29 cellular contexts compared by ENCODE assay signal in the genomic region with DNA sequence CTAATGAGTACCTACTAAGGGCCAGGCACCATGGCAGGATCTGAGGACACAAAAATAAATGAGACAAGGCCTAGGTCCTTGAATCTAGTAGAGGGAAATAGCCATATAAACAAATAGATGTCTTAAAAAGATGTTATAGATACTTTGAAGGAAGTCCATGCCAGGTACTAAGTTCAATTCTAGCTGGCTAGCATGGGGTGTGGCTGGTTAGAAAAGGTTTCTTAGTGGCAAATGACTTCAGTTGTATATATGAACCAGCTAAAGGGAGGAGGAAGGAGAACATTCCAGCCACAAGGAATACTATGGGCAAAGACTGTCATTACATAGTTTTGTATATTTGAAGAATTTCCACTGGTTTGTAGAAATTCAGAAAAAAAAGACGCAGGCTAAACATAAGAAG.
"Had no signal": no experiment of that assay in that cellular context is flagged by ENCODE, and none has a peak within 500 bp of the region (broad histone marks: within the 10 kb centered on the region; RNA-seq: fewer than 3 reads in every experiment).

No MANE protein-coding gene starts in this region.

- H3K27ac Mint-ChIP-seq: stimulated activated effector memory CD8-positive, alpha-beta T cell treated with anti-CD3 and anti-CD28 coated beads, Interleukin-12 subunit alpha, Interleukin-12 subunit beta, amount 100 ng/mL, for 72 hours; stimulated activated memory B cell treated with anti-CD40 and anti-IgM and Interleukin-4, amounts not matched to agents 10 μg/mL and 1 μg/mL and 100 μg/mL, for 72 hours; stimulated activated naive B cell treated with anti-CD40 and anti-IgM and Interleukin-4, amounts not matched to agents 10 μg/mL and 1 μg/mL and 100 μg/mL, for 72 hours; stimulated activated naive CD8-positive, alpha-beta T cell treated with anti-CD3 and anti-CD28 coated beads, Interleukin-15, Interleukin-2, amounts not matched to agents 100 ng/mL and 50 ng/mL, for 24 hours; type B pancreatic cell had no signal

- H3K4me3 ChIP-seq: stomach, suprapubic skin, testis, thoracic aorta, thyroid gland, tibial artery, tibial nerve, transverse colon, upper lobe of left lung, upper lobe of right lung, uterus, vagina had no signal

- H3K9me3 ChIP-seq: testis, thyroid gland, uterus, vagina had no signal

- DNase-seq: stimulated activated CD4-positive, alpha-beta T cell treated with anti-CD3 and anti-CD28 coated beads, Interleukin-2, amount 100 ng/mL, for 48 hours; stimulated activated CD4-positive, alpha-beta T cell treated with anti-CD3 and anti-CD28 coated beads, Interleukin-4, amount 100 ng/mL, for 1 hour; stimulated activated CD4-positive, alpha-beta T cell treated with anti-CD3 and anti-CD28 coated beads, Interleukin-4, amount 100 ng/mL, for 24 hours; stimulated activated CD4-positive, alpha-beta T cell treated with anti-CD3 and anti-CD28 coated beads, Interleukin-4, amount 100 ng/mL, for 4 hours; stimulated activated CD8-positive, alpha-beta memory T cell treated with anti-CD3 and anti-CD28 coated beads, Interleukin-4, amount 100 ng/mL, for 48 hours; stimulated activated naive B cell treated with anti-CD40 and anti-IgM and Interleukin-4, amounts not matched to agents 10 μg/mL and 1 μg/mL and 100 μg/mL, for 72 hours; stimulated activated naive CD4-positive, alpha-beta T cell; stimulated activated naive CD4-positive, alpha-beta T cell treated with Interleukin-2 at 50 U/mL for 16 hours; stimulated activated naive CD8-positive, alpha-beta T cell treated with anti-CD3 and anti-CD28 coated beads, Interleukin-15, amount 100 ng/mL, for 72 hours; stimulated activated naive CD8-positive, alpha-beta T cell treated with anti-CD3 and anti-CD28 coated beads, Interleukin-15, Interleukin-2, amounts not matched to agents 100 U/mL and 50 U/mL, for 24 hours; stomach; substantia nigra; testis; thyroid gland; tibial artery; transverse colon; trophoblast cell; upper lobe of left lung; upper lobe of right lung; uterus had no signal

- H3K4me3 Mint-ChIP-seq: stimulated activated effector memory CD8-positive, alpha-beta T cell treated with anti-CD3 and anti-CD28 coated beads, Interleukin-12 subunit alpha, Interleukin-12 subunit beta, amount 100 ng/mL, for 72 hours; stimulated activated memory B cell treated with anti-CD40 and anti-IgM and Interleukin-4, amounts not matched to agents 10 μg/mL and 1 μg/mL and 100 μg/mL, for 72 hours; stimulated activated naive B cell treated with anti-CD40 and anti-IgM and Interleukin-4, amounts not matched to agents 10 μg/mL and 1 μg/mL and 100 μg/mL, for 72 hours; stimulated activated naive CD8-positive, alpha-beta T cell treated with anti-CD3 and anti-CD28 coated beads, Interleukin-15, amount 100 ng/mL, for 72 hours; stimulated activated naive CD8-positive, alpha-beta T cell treated with anti-CD3 and anti-CD28 coated beads, Interleukin-15, Interleukin-2, amounts not matched to agents 100 ng/mL and 50 ng/mL, for 24 hours; type B pancreatic cell had no signal

- H3K27me3 ChIP-seq: stomach, suprapubic skin, testis, thyroid gland, tibial artery, tibial nerve, transverse colon, upper lobe of left lung, upper lobe of right lung, uterus, vagina had no signal

- ATAC-seq: stimulated activated effector memory CD8-positive, alpha-beta T cell treated with anti-CD3 and anti-CD28 coated beads, Interleukin-12 subunit alpha, Interleukin-12 subunit beta, amount 100 ng/mL, for 72 hours; stimulated activated memory B cell treated with anti-CD40 and anti-IgM and Interleukin-4, amounts not matched to agents 10 μg/mL and 1 μg/mL and 100 μg/mL, for 72 hours; stimulated activated naive B cell treated with anti-CD40 and anti-IgM and Interleukin-4, amounts not matched to agents 10 μg/mL and 1 μg/mL and 100 μg/mL, for 72 hours; stimulated activated naive CD8-positive, alpha-beta T cell treated with anti-CD3 and anti-CD28 coated beads, Interleukin-15, amount 100 ng/mL, for 72 hours; stimulated activated naive CD8-positive, alpha-beta T cell treated with anti-CD3 and anti-CD28 coated beads, Interleukin-15, Interleukin-2, amounts not matched to agents 100 U/mL and 50 U/mL, for 24 hours; upper lobe of right lung had no signal

- H3K4me1 Mint-ChIP-seq: stimulated activated effector memory CD8-positive, alpha-beta T cell treated with anti-CD3 and anti-CD28 coated beads, Interleukin-12 subunit alpha, Interleukin-12 subunit beta, amount 100 ng/mL, for 72 hours; stimulated activated memory B cell treated with anti-CD40 and anti-IgM and Interleukin-4, amounts not matched to agents 10 μg/mL and 1 μg/mL and 100 μg/mL, for 72 hours; stimulated activated naive B cell treated with anti-CD40 and anti-IgM and Interleukin-4, amounts not matched to agents 10 μg/mL and 1 μg/mL and 100 μg/mL, for 72 hours; stimulated activated naive CD8-positive, alpha-beta T cell treated with anti-CD3 and anti-CD28 coated beads, Interleukin-15, amount 100 ng/mL, for 72 hours had no signal

- H3K36me3 Mint-ChIP-seq: stimulated activated effector memory CD8-positive, alpha-beta T cell treated with anti-CD3 and anti-CD28 coated beads, Interleukin-12 subunit alpha, Interleukin-12 subunit beta, amount 100 ng/mL, for 72 hours; stimulated activated memory B cell treated with anti-CD40 and anti-IgM and Interleukin-4, amounts not matched to agents 10 μg/mL and 1 μg/mL and 100 μg/mL, for 72 hours; stimulated activated naive B cell treated with anti-CD40 and anti-IgM and Interleukin-4, amounts not matched to agents 10 μg/mL and 1 μg/mL and 100 μg/mL, for 72 hours; type B pancreatic cell had no signal

- H3K36me3 ChIP-seq: stomach, suprapubic skin, thoracic aorta, thyroid gland, tibial artery, tibial nerve, transverse colon, upper lobe of left lung, upper lobe of right lung, uterus, vagina had no signal

- H3K27me3 Mint-ChIP-seq: stimulated activated naive B cell treated with anti-CD40 and anti-IgM and Interleukin-4, amounts not matched to agents 10 μg/mL and 1 μg/mL and 100 μg/mL, for 72 hours; stimulated activated naive CD8-positive, alpha-beta T cell treated with anti-CD3 and anti-CD28 coated beads, Interleukin-15, amount 100 ng/mL, for 72 hours; stimulated activated naive CD8-positive, alpha-beta T cell treated with anti-CD3 and anti-CD28 coated beads, Interleukin-15, Interleukin-2, amounts not matched to agents 100 ng/mL and 50 ng/mL, for 24 hours; type B pancreatic cell had no signal

- H3K4me1 ChIP-seq: stomach, suprapubic skin, testis, transverse colon, upper lobe of right lung had no signal

- H3K27ac ChIP-seq: stomach, suprapubic skin, testis, thoracic aorta, thyroid gland, tibial artery, tibial nerve, transverse colon, upper lobe of left lung, upper lobe of right lung, uterus, vagina had no signal

- FAIRE-seq: urothelium cell line had no signal
